In genomic region chr3:51391075-51391565, GRCh38 we compare ENCODE assay signal across 1 cellular context.
TF ChIP-seq lines count a peak whose summit lies in the region.

TSS of gene RBM15B (plus strand) at chr3:51391285. CDS start at chr3:51391400, 115 bp downstream.

TF ChIP-seq in HepG2, 621 proteins besides CTCF, POLR2A, EP300 and RAD21 (continued from another document and continues in another):
- peak; percentile 81; the same call in 1 of the 2 replicates for TF ChIP-seq ARNT2 (CRISPR knock-in tag; IDR thresholded peaks at IDR 0.05; ENCODE audit: low read depth)
- no peak for TF ChIP-seq TERF1 (CRISPR knock-in tag; IDR thresholded peaks at IDR 0.05)
- TF ChIP-seq PAXIP1 (CRISPR knock-in tag; conservative IDR thresholded peaks at IDR 0.05): peak; percentile 43
- TF ChIP-seq SKI (IDR thresholded peaks at IDR 0.05; ENCODE audit: partially characterized antibody): peak; percentile 60
- peak; percentile 91; the same call in 1 of the 2 replicates for TF ChIP-seq ZNF788 (CRISPR knock-in tag; IDR thresholded peaks at IDR 0.05; ENCODE audit: borderline replicate concordance)
- TF ChIP-seq ATF1 (CRISPR knock-in tag; IDR thresholded peaks at IDR 0.05): peak; percentile 83
- TF ChIP-seq NR2F6 (IDR thresholded peaks at IDR 0.05): no peak
- TF ChIP-seq NR2F6 (CRISPR knock-in tag; IDR thresholded peaks at IDR 0.05): peak; percentile 72; the same call in 1 of the 2 replicates
- TF ChIP-seq FOSL2 (CRISPR knock-in tag; IDR thresholded peaks at IDR 0.05): peak; percentile 68
- 0 out of 2 replicates have a peak, but pooled peaks have one; percentile 30 for TF ChIP-seq ZNF124 (CRISPR knock-in tag; IDR thresholded peaks at IDR 0.05)
- no peak for TF ChIP-seq SMYD3 (CRISPR knock-in tag; IDR thresholded peaks at IDR 0.05)
- TF ChIP-seq ZNF24 (IDR thresholded peaks at IDR 0.05): no peak
- TF ChIP-seq SP5 (CRISPR knock-in tag; IDR thresholded peaks at IDR 0.05; ENCODE audit: borderline replicate concordance, low read depth): peak; percentile 88
- peak; percentile 93 for TF ChIP-seq CREB1 (IDR thresholded peaks at IDR 0.05)
- peak; percentile 84 for TF ChIP-seq CREB1 (CRISPR knock-in tag; IDR thresholded peaks at IDR 0.05)
- TF ChIP-seq ZNF230 (CRISPR knock-in tag; IDR thresholded peaks at IDR 0.05): 0 out of 2 replicates have a peak, but pooled peaks have one; percentile 66
- peak; percentile 84 for TF ChIP-seq ERF (CRISPR knock-in tag; IDR thresholded peaks at IDR 0.05)
- TF ChIP-seq ZNF331 (CRISPR knock-in tag; IDR thresholded peaks at IDR 0.05): peak; percentile 78
- peak; percentile 74; the same call in 1 of the 2 replicates for TF ChIP-seq KMT2B (CRISPR knock-in tag; IDR thresholded peaks at IDR 0.05)
- TF ChIP-seq, protein P1, sequence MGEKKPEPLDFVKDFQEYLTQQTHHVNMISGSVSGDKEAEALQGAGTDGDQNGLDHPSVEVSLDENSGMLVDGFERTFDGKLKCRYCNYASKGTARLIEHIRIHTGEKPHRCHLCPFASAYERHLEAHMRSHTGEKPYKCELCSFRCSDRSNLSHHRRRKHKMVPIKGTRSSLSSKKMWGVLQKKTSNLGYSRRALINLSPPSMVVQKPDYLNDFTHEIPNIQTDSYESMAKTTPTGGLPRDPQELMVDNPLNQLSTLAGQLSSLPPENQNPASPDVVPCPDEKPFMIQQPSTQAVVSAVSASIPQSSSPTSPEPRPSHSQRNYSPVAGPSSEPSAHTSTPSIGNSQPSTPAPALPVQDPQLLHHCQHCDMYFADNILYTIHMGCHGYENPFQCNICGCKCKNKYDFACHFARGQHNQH (CRISPR knock-in tag; IDR thresholded peaks at IDR 0.05): peak; percentile 85
- TF ChIP-seq PAF1 (CRISPR knock-in tag; IDR thresholded peaks at IDR 0.05): no peak
- TF ChIP-seq HDAC1 (CRISPR knock-in tag; IDR thresholded peaks at IDR 0.05): peak; percentile 86
- peak; percentile 66 for TF ChIP-seq KLF6 (CRISPR knock-in tag; IDR thresholded peaks at IDR 0.05)
- no peak for TF ChIP-seq CHCHD3 (CRISPR knock-in tag; IDR thresholded peaks at IDR 0.05)
- TF ChIP-seq, protein P2, sequence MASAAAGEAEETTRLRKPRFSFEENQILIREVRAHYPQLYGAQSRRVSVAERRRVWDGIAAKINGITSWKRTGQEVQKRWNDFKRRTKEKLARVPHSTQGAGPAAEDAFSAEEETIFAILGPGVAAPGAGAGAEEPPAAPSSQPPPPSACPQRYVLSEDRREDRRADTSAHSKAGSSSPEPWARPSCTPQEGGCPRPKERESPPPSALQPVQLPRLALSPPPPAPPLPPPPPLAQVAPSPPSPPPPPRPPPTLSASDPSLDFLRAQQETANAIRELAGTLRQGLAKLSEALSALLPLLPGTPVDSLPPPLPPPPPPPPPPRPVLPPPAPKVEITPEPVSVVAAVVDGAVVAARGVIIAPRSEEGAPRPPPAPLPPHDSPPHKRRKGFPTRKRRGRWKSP (CRISPR knock-in tag; IDR thresholded peaks at IDR 0.05): peak; percentile 68
- TF ChIP-seq PHF8 (CRISPR knock-in tag; IDR thresholded peaks at IDR 0.05): peak; percentile 83
- peak; percentile 95 for TF ChIP-seq ZSCAN31 (CRISPR knock-in tag; IDR thresholded peaks at IDR 0.05; ENCODE audit: low read depth)
- TF ChIP-seq ZNF652 (CRISPR knock-in tag; IDR thresholded peaks at IDR 0.05; ENCODE audit: borderline replicate concordance, low read depth): peak; percentile 93
- peak; percentile 56 for TF ChIP-seq HNRNPLL (IDR thresholded peaks at IDR 0.05; ENCODE audit: low read depth, low read length, poor library complexity, severe bottlenecking)
- no peak for TF ChIP-seq HOXA5 (CRISPR knock-in tag; IDR thresholded peaks at IDR 0.05)
- TF ChIP-seq, protein P3, sequence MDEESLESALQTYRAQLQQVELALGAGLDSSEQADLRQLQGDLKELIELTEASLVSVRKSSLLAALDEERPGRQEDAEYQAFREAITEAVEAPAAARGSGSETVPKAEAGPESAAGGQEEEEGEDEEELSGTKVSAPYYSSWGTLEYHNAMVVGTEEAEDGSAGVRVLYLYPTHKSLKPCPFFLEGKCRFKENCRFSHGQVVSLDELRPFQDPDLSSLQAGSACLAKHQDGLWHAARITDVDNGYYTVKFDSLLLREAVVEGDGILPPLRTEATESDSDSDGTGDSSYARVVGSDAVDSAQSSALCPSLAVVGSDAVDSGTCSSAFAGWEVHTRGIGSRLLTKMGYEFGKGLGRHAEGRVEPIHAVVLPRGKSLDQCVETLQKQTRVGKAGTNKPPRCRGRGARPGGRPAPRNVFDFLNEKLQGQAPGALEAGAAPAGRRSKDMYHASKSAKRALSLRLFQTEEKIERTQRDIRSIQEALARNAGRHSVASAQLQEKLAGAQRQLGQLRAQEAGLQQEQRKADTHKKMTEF (CRISPR knock-in tag; IDR thresholded peaks at IDR 0.05): peak; percentile 89
- peak; percentile 37 for TF ChIP-seq ZNF768 (CRISPR knock-in tag; IDR thresholded peaks at IDR 0.05)
- TF ChIP-seq, protein P4, sequence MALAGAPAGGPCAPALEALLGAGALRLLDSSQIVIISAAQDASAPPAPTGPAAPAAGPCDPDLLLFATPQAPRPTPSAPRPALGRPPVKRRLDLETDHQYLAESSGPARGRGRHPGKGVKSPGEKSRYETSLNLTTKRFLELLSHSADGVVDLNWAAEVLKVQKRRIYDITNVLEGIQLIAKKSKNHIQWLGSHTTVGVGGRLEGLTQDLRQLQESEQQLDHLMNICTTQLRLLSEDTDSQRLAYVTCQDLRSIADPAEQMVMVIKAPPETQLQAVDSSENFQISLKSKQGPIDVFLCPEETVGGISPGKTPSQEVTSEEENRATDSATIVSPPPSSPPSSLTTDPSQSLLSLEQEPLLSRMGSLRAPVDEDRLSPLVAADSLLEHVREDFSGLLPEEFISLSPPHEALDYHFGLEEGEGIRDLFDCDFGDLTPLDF (CRISPR knock-in tag; IDR thresholded peaks at IDR 0.05): peak; percentile 44; the same call in 1 of the 2 replicates
- no peak for TF ChIP-seq HBP1 (CRISPR knock-in tag; IDR thresholded peaks at IDR 0.05; ENCODE audit: low read depth)
- TF ChIP-seq BHLHE40 (IDR thresholded peaks at IDR 0.05; ENCODE audit: low read length): peak; percentile 72
- peak; percentile 89 for TF ChIP-seq ATF7-NPFF (CRISPR knock-in tag; IDR thresholded peaks at IDR 0.05; ENCODE audit: low read depth)
- peak; percentile 86 for TF ChIP-seq YEATS2 (CRISPR knock-in tag; IDR thresholded peaks at IDR 0.05; ENCODE audit: borderline replicate concordance)
- no peak for TF ChIP-seq LCORL (IDR thresholded peaks at IDR 0.05)
- TF ChIP-seq LCORL (CRISPR knock-in tag; IDR thresholded peaks at IDR 0.05): peak; percentile 77; the same call in 1 of the 2 replicates
- TF ChIP-seq, protein P5, sequence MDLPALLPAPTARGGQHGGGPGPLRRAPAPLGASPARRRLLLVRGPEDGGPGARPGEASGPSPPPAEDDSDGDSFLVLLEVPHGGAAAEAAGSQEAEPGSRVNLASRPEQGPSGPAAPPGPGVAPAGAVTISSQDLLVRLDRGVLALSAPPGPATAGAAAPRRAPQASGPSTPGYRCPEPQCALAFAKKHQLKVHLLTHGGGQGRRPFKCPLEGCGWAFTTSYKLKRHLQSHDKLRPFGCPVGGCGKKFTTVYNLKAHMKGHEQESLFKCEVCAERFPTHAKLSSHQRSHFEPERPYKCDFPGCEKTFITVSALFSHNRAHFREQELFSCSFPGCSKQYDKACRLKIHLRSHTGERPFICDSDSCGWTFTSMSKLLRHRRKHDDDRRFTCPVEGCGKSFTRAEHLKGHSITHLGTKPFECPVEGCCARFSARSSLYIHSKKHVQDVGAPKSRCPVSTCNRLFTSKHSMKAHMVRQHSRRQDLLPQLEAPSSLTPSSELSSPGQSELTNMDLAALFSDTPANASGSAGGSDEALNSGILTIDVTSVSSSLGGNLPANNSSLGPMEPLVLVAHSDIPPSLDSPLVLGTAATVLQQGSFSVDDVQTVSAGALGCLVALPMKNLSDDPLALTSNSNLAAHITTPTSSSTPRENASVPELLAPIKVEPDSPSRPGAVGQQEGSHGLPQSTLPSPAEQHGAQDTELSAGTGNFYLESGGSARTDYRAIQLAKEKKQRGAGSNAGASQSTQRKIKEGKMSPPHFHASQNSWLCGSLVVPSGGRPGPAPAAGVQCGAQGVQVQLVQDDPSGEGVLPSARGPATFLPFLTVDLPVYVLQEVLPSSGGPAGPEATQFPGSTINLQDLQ (CRISPR knock-in tag; IDR thresholded peaks at IDR 0.05): no peak
- peak; percentile 56 for TF ChIP-seq TEAD3 (CRISPR knock-in tag; optimal IDR thresholded peaks at IDR 0.05; ENCODE audit: borderline replicate concordance)
- TF ChIP-seq NAIF1 (CRISPR knock-in tag; IDR thresholded peaks at IDR 0.05; ENCODE audit: borderline replicate concordance): no peak
- TF ChIP-seq ZFP62 (CRISPR knock-in tag; IDR thresholded peaks at IDR 0.05): no peak
- no peak for TF ChIP-seq TCF7 (IDR thresholded peaks at IDR 0.05; ENCODE audit: low read depth)
- no peak for TF ChIP-seq NR3C1 (CRISPR knock-in tag; IDR thresholded peaks at IDR 0.05)
- TF ChIP-seq MAFK (conservative IDR thresholded peaks at IDR 0.05 in 1 of 2, IDR thresholded peaks at IDR 0.05 in 1 of 2; ENCODE audit: low read length in 2 of 2): no peak
- peak; percentile 95 for TF ChIP-seq XRCC5 (optimal IDR thresholded peaks at IDR 0.05; ENCODE audit: low read length)
- TF ChIP-seq RXRB (CRISPR knock-in tag; IDR thresholded peaks at IDR 0.05; ENCODE audit: borderline replicate concordance): peak; percentile 68
- peak; percentile 37; the same call in 1 of the 2 replicates for TF ChIP-seq UBTF (CRISPR knock-in tag; IDR thresholded peaks at IDR 0.05)
